15 cellular contexts compared by ENCODE assay signal in the genomic region with DNA sequence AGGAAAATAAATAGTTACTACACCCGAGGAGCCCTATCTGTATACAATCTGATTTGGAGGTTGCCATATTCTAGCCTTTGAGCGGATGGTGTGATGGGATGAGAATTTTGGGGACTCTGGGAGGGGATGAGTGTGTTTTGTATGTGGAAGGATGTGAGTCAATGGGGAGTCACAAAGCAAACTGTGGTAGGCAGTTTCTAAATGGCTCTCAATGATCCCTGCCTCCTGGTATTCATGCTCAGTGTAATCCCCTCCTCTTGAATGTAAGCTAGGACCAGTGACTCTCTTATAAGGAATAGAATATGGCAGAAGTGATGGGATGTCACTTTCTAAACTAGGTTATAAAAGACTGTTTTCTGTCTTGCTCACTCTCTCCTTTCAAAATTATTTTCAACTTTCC.
"Had no signal": no experiment of that assay in that cellular context is flagged by ENCODE, and none has a peak within 500 bp of the region (broad histone marks: within the 10 kb centered on the region; RNA-seq: fewer than 3 reads in every experiment).

No MANE protein-coding gene starts in this region.

- H3K4me3 Mint-ChIP-seq: activated CD8-positive, alpha-beta memory T cell treated with anti-CD3 and anti-CD28 coated beads, Interleukin-2, amount 10 ng/mL, durations not matched to agents 7 days and 5 days; activated naive CD8-positive, alpha-beta T cell; activated T-cell treated with anti-CD3 and anti-CD28 coated beads, Interleukin-2, amount 50 U/mL, for 24 hours; nephron had no signal

- H3K9me3 ChIP-seq: breast epithelium, esophagus muscularis mucosa, heart left ventricle, upper lobe of left lung had no signal

- H3K4me3 ChIP-seq: breast epithelium, esophagus muscularis mucosa, heart left ventricle, left lung, upper lobe of left lung had no signal

- H3K4me1 Mint-ChIP-seq: activated CD8-positive, alpha-beta memory T cell treated with anti-CD3 and anti-CD28 coated beads, Interleukin-2, amount 10 ng/mL, durations not matched to agents 7 days and 5 days; nephron had no signal

- H3K36me3 Mint-ChIP-seq: activated CD8-positive, alpha-beta memory T cell treated with anti-CD3 and anti-CD28 coated beads, Interleukin-2, amount 10 ng/mL, durations not matched to agents 7 days and 5 days; activated naive CD8-positive, alpha-beta T cell had no signal

- H3K27me3 ChIP-seq: breast epithelium, esophagus muscularis mucosa, heart left ventricle, left lung, upper lobe of left lung had no signal

- H3K36me3 ChIP-seq: breast epithelium, esophagus muscularis mucosa, heart left ventricle, left lung, upper lobe of left lung had no signal

- DNase-seq: activated CD4-positive, alpha-beta T cell treated with anti-CD3 and anti-CD28 coated beads, Interleukin-2, amount 50 U/mL, for 48 hours; activated CD4-positive, CD25-positive, alpha-beta regulatory T cell treated with anti-CD3 and anti-CD28 coated beads, Interleukin-2, amount 50 U/mL, for 72 hours; activated CD8-positive, alpha-beta memory T cell treated with anti-CD3 and anti-CD28 coated beads, Interleukin-2, amount 10 ng/mL, durations not matched to agents 7 days and 5 days; activated effector memory CD4-positive, alpha-beta T cell treated with Interleukin-2 at 50 U/mL for 16 hours; activated T-cell treated with anti-CD3 and anti-CD28 coated beads, Interleukin-2, amount 50 U/mL, for 24 hours; heart left ventricle; left lung; stimulated activated CD4-positive, alpha-beta T cell treated with anti-CD3 and anti-CD28 coated beads, Interleukin-4, amount 100 ng/mL, for 1 hour; stimulated activated CD8-positive, alpha-beta memory T cell treated with anti-CD3 and anti-CD28 coated beads, Interleukin-4, amount 100 ng/mL, for 48 hours; stimulated activated naive CD8-positive, alpha-beta T cell treated with anti-CD3 and anti-CD28 coated beads, Interleukin-15, Interleukin-2, amounts not matched to agents 100 U/mL and 50 U/mL, for 24 hours; upper lobe of left lung had no signal

- H3K27ac Mint-ChIP-seq: activated CD8-positive, alpha-beta memory T cell treated with anti-CD3 and anti-CD28 coated beads, Interleukin-2, amount 10 ng/mL, durations not matched to agents 7 days and 5 days; activated naive CD8-positive, alpha-beta T cell; activated T-cell treated with anti-CD3 and anti-CD28 coated beads, Interleukin-2, amount 50 U/mL, for 24 hours; nephron had no signal

- H3K27ac ChIP-seq: breast epithelium, esophagus muscularis mucosa, heart left ventricle, left lung, upper lobe of left lung had no signal

- H3K27me3 Mint-ChIP-seq: activated CD8-positive, alpha-beta memory T cell treated with anti-CD3 and anti-CD28 coated beads, Interleukin-2, amount 10 ng/mL, durations not matched to agents 7 days and 5 days; activated T-cell treated with anti-CD3 and anti-CD28 coated beads, Interleukin-2, amount 50 U/mL, for 24 hours had no signal

- H3K4me1 ChIP-seq: breast epithelium, esophagus muscularis mucosa, heart left ventricle, left lung, upper lobe of left lung had no signal
